In genomic region chr10:33334839-33335549, GRCh38 we compare ENCODE assay signal across 1 cellular context.
TF ChIP-seq lines count a peak whose summit lies in the region.

No MANE protein-coding gene starts in this region.

TF ChIP-seq in GM23338, 12 proteins besides CTCF, POLR2A, EP300 and RAD21 (continued from another document):
- no peak for TF ChIP-seq ZNF462 (CRISPR knock-in tag; IDR thresholded peaks at IDR 0.05)
- TF ChIP-seq CREB1 (CRISPR knock-in tag; IDR thresholded peaks at IDR 0.05; ENCODE audit: low read depth), result no peak
- no peak for TF ChIP-seq ZNF114 (CRISPR knock-in tag; IDR thresholded peaks at IDR 0.05)
